In genomic region chr2:238881353-238882082, GRCh38 we compare ENCODE assay signal across 20 cellular contexts. TPM values are rescaled to one million over a fixed set of nuclear protein-coding genes. Genes with fewer than 3 reads are reported as not detected.
DNase-seq lines count a peak whose midpoint lies in the region; ATAC-seq, FAIRE-seq and TF ChIP-seq lines count a peak whose summit lies in the region.
"Had no signal": no experiment of that assay in that cellular context is flagged by ENCODE, and none has a peak within 500 bp of the region (broad histone marks: within the 10 kb centered on the region; RNA-seq: fewer than 3 reads in every experiment).

No MANE protein-coding gene starts in this region.

- no peaks in the 10 kb centered on the region for H3K27me3 ChIP-seq in bronchial epithelial cell (ENCODE audit: control insufficient read depth, insufficient read depth, low read length)
- H3K27me3 ChIP-seq in CD8-positive, alpha-beta memory T cell (ENCODE audit: insufficient read depth, low read length, poor library complexity, severe bottlenecking), result no peaks in the 10 kb centered on the region

- DNase-seq in activated naive CD4-positive, alpha-beta T cell treated with anti-CD3 and anti-CD28 coated beads, Interleukin-2, amount 10 ng/mL, durations not matched to agents 7 days and 5 days, result peak; percentile 43
- no peak for DNase-seq in activated naive CD4-positive, alpha-beta T cell (lab: John Stamatoyannopoulos, UW)
- DNase-seq in NOMO-1 (lab: John Stamatoyannopoulos, UW; ENCODE audit: unreplicated experiment in 2 of 2), result peak; percentile 28 to 40
- no peak for DNase-seq in bronchial epithelial cell (ENCODE audit: low read depth)
- no peak for DNase-seq in stimulated activated naive B cell treated with anti-CD40 and anti-IgM and Interleukin-4, amounts not matched to agents 10 μg/mL and 1 μg/mL and 100 μg/mL, for 72 hours
- DNase-seq in CD8-positive, alpha-beta memory T cell, result no peak
- DNase-seq: activated CD4-positive, CD25-positive, alpha-beta regulatory T cell; central memory CD4-positive, alpha-beta T cell; effector CD8-positive, alpha-beta T cell; GF-D8; NCI-H187 treated with DMSO at 0.1 percent for 48 hours; retina had no signal

- H3K27ac Mint-ChIP-seq in activated naive CD4-positive, alpha-beta T cell treated with anti-CD3 and anti-CD28 coated beads, Interleukin-2, amount 10 ng/mL, durations not matched to agents 7 days and 5 days, result no peak overlapping the region
- H3K27ac Mint-ChIP-seq in stimulated activated naive B cell treated with anti-CD40 and anti-IgM and Interleukin-4, amounts not matched to agents 10 μg/mL and 1 μg/mL and 100 μg/mL, for 72 hours, result no peak overlapping the region
- no peak overlapping the region for H3K27ac Mint-ChIP-seq in CD8-positive, alpha-beta memory T cell
- H3K27ac Mint-ChIP-seq: GM23338; memory B cell; T-helper 1 cell treated with Interleukin-12 subunit alpha and Interleukin-12 subunit beta and Interleukin-4 antibody, amounts not matched to agents 30 μg/mL and 1 μg/mL, for 36 hours had no signal

- H3K9me3 Mint-ChIP-seq in activated naive CD4-positive, alpha-beta T cell treated with anti-CD3 and anti-CD28 coated beads, Interleukin-2, amount 10 ng/mL, durations not matched to agents 7 days and 5 days, result no peaks in the 10 kb centered on the region
- H3K9me3 Mint-ChIP-seq in stimulated activated naive B cell treated with anti-CD40 and anti-IgM and Interleukin-4, amounts not matched to agents 10 μg/mL and 1 μg/mL and 100 μg/mL, for 72 hours, result no peaks in the 10 kb centered on the region
- H3K9me3 Mint-ChIP-seq in CD8-positive, alpha-beta memory T cell, result peaks cover 0 to 6% (median 1%) of the 10 kb centered on the region in 5 donors
- H3K9me3 Mint-ChIP-seq: T-helper 1 cell treated with Interleukin-12 subunit alpha and Interleukin-12 subunit beta and Interleukin-4 antibody, amounts not matched to agents 30 μg/mL and 1 μg/mL, for 36 hours had no signal

- H3K27me3 Mint-ChIP-seq in activated naive CD4-positive, alpha-beta T cell treated with anti-CD3 and anti-CD28 coated beads, Interleukin-2, amount 10 ng/mL, durations not matched to agents 7 days and 5 days, result no peaks in the 10 kb centered on the region
- peaks cover 6 to 13% of the 10 kb centered on the region in 2 donors for H3K27me3 Mint-ChIP-seq in stimulated activated naive B cell treated with anti-CD40 and anti-IgM and Interleukin-4, amounts not matched to agents 10 μg/mL and 1 μg/mL and 100 μg/mL, for 72 hours
- peaks cover 6 to 42% of the 10 kb centered on the region in 2 donors for H3K27me3 Mint-ChIP-seq in CD8-positive, alpha-beta memory T cell

- no peaks in the 10 kb centered on the region for H3K9me3 ChIP-seq in CD8-positive, alpha-beta memory T cell (ENCODE audit: low read length)

- H3K4me3 ChIP-seq in bronchial epithelial cell (ENCODE audit: low read depth, low read length), result no peak overlapping the region
- no peak overlapping the region for H3K4me3 ChIP-seq in CD8-positive, alpha-beta memory T cell (ENCODE audit: low read length)
- H3K4me3 ChIP-seq: GM23338 had no signal

- no peaks in the 10 kb centered on the region for H3K4me1 ChIP-seq in CD8-positive, alpha-beta memory T cell (ENCODE audit: insufficient read depth, low read length)

- CTCF ChIA-PET in activated naive CD4-positive, alpha-beta T cell treated with anti-CD3 and anti-CD28 coated beads, Interleukin-2, amount 10 ng/mL, durations not matched to agents 7 days and 5 days (lab: Charles Lee), result no interaction called here
- CTCF ChIA-PET in CD8-positive, alpha-beta memory T cell (lab: Charles Lee), result no interaction called here

- POLR2A ChIA-PET in CD8-positive, alpha-beta memory T cell (lab: Charles Lee), result no interaction called here

- no peak for TF ChIP-seq CTCF in bronchial epithelial cell (IDR thresholded peaks at IDR 0.05; ENCODE audit: insufficient read depth, low read length, severe bottlenecking)

- H3K4me3 Mint-ChIP-seq in activated naive CD4-positive, alpha-beta T cell treated with anti-CD3 and anti-CD28 coated beads, Interleukin-2, amount 10 ng/mL, durations not matched to agents 7 days and 5 days, result no peak overlapping the region
- H3K4me3 Mint-ChIP-seq in stimulated activated naive B cell treated with anti-CD40 and anti-IgM and Interleukin-4, amounts not matched to agents 10 μg/mL and 1 μg/mL and 100 μg/mL, for 72 hours, result no peak overlapping the region
- no peak overlapping the region for H3K4me3 Mint-ChIP-seq in CD8-positive, alpha-beta memory T cell
- H3K4me3 Mint-ChIP-seq: GM23338; memory B cell; T-helper 1 cell treated with Interleukin-12 subunit alpha and Interleukin-12 subunit beta and Interleukin-4 antibody, amounts not matched to agents 30 μg/mL and 1 μg/mL, for 36 hours had no signal

- no peaks in the 10 kb centered on the region for H3K36me3 ChIP-seq in bronchial epithelial cell (ENCODE audit: control insufficient read depth, insufficient read depth, low read length)
- H3K36me3 ChIP-seq in CD8-positive, alpha-beta memory T cell (ENCODE audit: insufficient read depth, low read length), result no peaks in the 10 kb centered on the region

- FAIRE-seq in bronchial epithelial cell (lab: Jason Lieb, UNC), result peak; percentile 79
- FAIRE-seq: GM12892, keratinocyte had no signal

- no peak overlapping the region for H3K27ac ChIP-seq in CD8-positive, alpha-beta memory T cell (ENCODE audit: low read depth, low read length)

- no peaks in the 10 kb centered on the region for H3K4me1 Mint-ChIP-seq in activated naive CD4-positive, alpha-beta T cell treated with anti-CD3 and anti-CD28 coated beads, Interleukin-2, amount 10 ng/mL, durations not matched to agents 7 days and 5 days
- no peaks in the 10 kb centered on the region for H3K4me1 Mint-ChIP-seq in stimulated activated naive B cell treated with anti-CD40 and anti-IgM and Interleukin-4, amounts not matched to agents 10 μg/mL and 1 μg/mL and 100 μg/mL, for 72 hours
- H3K4me1 Mint-ChIP-seq in CD8-positive, alpha-beta memory T cell, result no peaks in the 10 kb centered on the region
- H3K4me1 Mint-ChIP-seq: memory B cell had no signal

- no peaks in the 10 kb centered on the region for H3K36me3 Mint-ChIP-seq in activated naive CD4-positive, alpha-beta T cell treated with anti-CD3 and anti-CD28 coated beads, Interleukin-2, amount 10 ng/mL, durations not matched to agents 7 days and 5 days
- no peaks in the 10 kb centered on the region for H3K36me3 Mint-ChIP-seq in stimulated activated naive B cell treated with anti-CD40 and anti-IgM and Interleukin-4, amounts not matched to agents 10 μg/mL and 1 μg/mL and 100 μg/mL, for 72 hours
- no peaks in the 10 kb centered on the region for H3K36me3 Mint-ChIP-seq in CD8-positive, alpha-beta memory T cell
- H3K36me3 Mint-ChIP-seq: memory B cell had no signal

- peak; percentile 34 to 39 for ATAC-seq in stimulated activated naive B cell treated with anti-CD40 and anti-IgM and Interleukin-4, amounts not matched to agents 10 μg/mL and 1 μg/mL and 100 μg/mL, for 72 hours (replicated peaks)
- no peak for ATAC-seq in HG03159 (IDR thresholded peaks at IDR 0.05; ENCODE audit: unreplicated experiment)
- ATAC-seq in GM21423 (IDR thresholded peaks at IDR 0.05; ENCODE audit: unreplicated experiment), result no peak
- ATAC-seq: GM23338 had no signal

RNA-seq across cellular contexts. Expression of gene TWIST2, which starts 33.6 kb away (rescaled TPM):
- 4.6 and 7.4 TPM in 2 replicates for total RNA-seq in bronchial epithelial cell
- total RNA-seq in CD8-positive, alpha-beta memory T cell, result not detected
- polyA plus RNA-seq in CD8-positive, alpha-beta memory T cell, result not detected
- total RNA-seq: HT-29 had no signal

Comparison
In these comparisons a context has a peak if more than half of its experiments do, and no peak if none do; other contexts are left out.
1. DNase-seq: peak in activated naive CD4-positive, alpha-beta T cell treated with anti-CD3 and anti-CD28 coated beads, Interleukin-2, amount 10 ng/mL, durations not matched to agents 7 days and 5 days (single experiment) and NOMO-1 (2 of 2); none in activated naive CD4-positive, alpha-beta T cell (0 of 4), bronchial epithelial cell (single experiment), stimulated activated naive B cell treated with anti-CD40 and anti-IgM and Interleukin-4, amounts not matched to agents 10 μg/mL and 1 μg/mL and 100 μg/mL, for 72 hours (single experiment) and CD8-positive, alpha-beta memory T cell (0 of 5).
2. ATAC-seq: peak in stimulated activated naive B cell treated with anti-CD40 and anti-IgM and Interleukin-4, amounts not matched to agents 10 μg/mL and 1 μg/mL and 100 μg/mL, for 72 hours (2 of 2); none in HG03159 (single experiment) and GM21423 (single experiment).